ENCODE assay signal across 12 cellular contexts in the genomic region with DNA sequence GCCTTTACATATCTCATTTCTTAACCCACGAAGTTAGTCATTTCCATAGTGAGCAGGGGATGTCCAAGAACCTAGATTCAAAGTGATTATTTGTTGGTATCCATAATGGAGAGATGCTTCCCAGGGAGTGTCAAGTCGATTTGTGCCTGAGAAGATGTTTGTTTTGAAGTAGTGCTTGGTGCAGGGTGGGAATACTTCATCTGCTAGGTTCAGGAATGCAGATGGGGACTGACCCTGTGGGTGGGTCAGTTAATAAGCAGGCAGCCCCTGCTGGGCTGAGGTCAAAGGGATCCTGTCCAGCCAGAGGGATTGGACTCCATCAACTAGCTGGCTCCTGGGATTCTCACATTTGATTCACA. TPM values are rescaled to one million over a fixed set of nuclear protein-coding genes. Genes with fewer than 3 reads are reported as not detected.
DNase-seq lines count a peak whose midpoint lies in the region; ATAC-seq and TF ChIP-seq lines count a peak whose summit lies in the region.
"Had no signal": no experiment of that assay in that cellular context is flagged by ENCODE, and none has a peak within 500 bp of the region (broad histone marks: within the 10 kb centered on the region; RNA-seq: fewer than 3 reads in every experiment).

No MANE protein-coding gene starts in this region.

- no peak for ATAC-seq in GM19035 (IDR thresholded peaks at IDR 0.05; ENCODE audit: unreplicated experiment)

- TF ChIP-seq EP300 in tibial nerve (IDR thresholded peaks at IDR 0.05), result no peak

- H3K27ac ChIP-seq in RWPE1 (peak overlapping the region; percentile 96), tibial nerve (peak overlapping the region; percentile 3 to 85 (median 50))

- H3K4me3 Mint-ChIP-seq in dendritic cell treated with granulocyte-macrophage colony-stimulating factor and Interleukin-4, amounts not matched to agents 40 ng/mL and 50 ng/mL, for 4 days, result no peak overlapping the region
- H3K4me3 Mint-ChIP-seq in nephron progenitor cell, result no peak overlapping the region

- WGBS in tibial nerve, 2 donors, result 20 to 29% methylated on average over 2 of the region's 2 CpGs

- peaks cover 16% of the 10 kb centered on the region for H3K36me3 Mint-ChIP-seq in dendritic cell treated with granulocyte-macrophage colony-stimulating factor and Interleukin-4, amounts not matched to agents 40 ng/mL and 50 ng/mL, for 4 days (ENCODE audit: low read depth)
- peaks cover 44% of the 10 kb centered on the region for H3K36me3 Mint-ChIP-seq in nephron progenitor cell (ENCODE audit: low read depth)

- H3K27me3 Mint-ChIP-seq in dendritic cell treated with granulocyte-macrophage colony-stimulating factor and Interleukin-4, amounts not matched to agents 40 ng/mL and 50 ng/mL, for 4 days, result no peaks in the 10 kb centered on the region
- no peaks in the 10 kb centered on the region for H3K27me3 Mint-ChIP-seq in nephron progenitor cell (ENCODE audit: low read depth, poor library complexity)

- CTCF ChIA-PET in RWPE1 (lab: Yijun Ruan, JAX), result no interaction called here

- peaks cover 0 to 77% (median 43%) of the 10 kb centered on the region in 4 donors for H3K4me1 ChIP-seq in tibial nerve

- TF ChIP-seq CTCF in RWPE1 (conservative IDR thresholded peaks at IDR 0.05; ENCODE audit: low read depth), result no peak
- no peak for TF ChIP-seq CTCF in nephron progenitor cell (IDR thresholded peaks at IDR 0.05)
- no peak for TF ChIP-seq CTCF in tibial nerve (IDR thresholded peaks at IDR 0.05)

- peaks cover 29% of the 10 kb centered on the region for H3K4me1 Mint-ChIP-seq in dendritic cell treated with granulocyte-macrophage colony-stimulating factor and Interleukin-4, amounts not matched to agents 40 ng/mL and 50 ng/mL, for 4 days (ENCODE audit: low read depth)
- peaks cover 42% of the 10 kb centered on the region for H3K4me1 Mint-ChIP-seq in nephron progenitor cell

- intact Hi-C loops in dendritic cell treated with granulocyte-macrophage colony-stimulating factor and Interleukin-4, amounts not matched to agents 40 ng/mL and 50 ng/mL, for 4 days (cut with micrococcal nuclease), result no loop called here

- TF ChIP-seq POLR2A in tibial nerve (IDR thresholded peaks at IDR 0.05), result no peak

- H3K36me3 ChIP-seq in tibial nerve, result no peaks in the 10 kb centered on the region

- no peaks in the 10 kb centered on the region for H3K9me3 Mint-ChIP-seq in dendritic cell treated with granulocyte-macrophage colony-stimulating factor and Interleukin-4, amounts not matched to agents 40 ng/mL and 50 ng/mL, for 4 days
- no peaks in the 10 kb centered on the region for H3K9me3 Mint-ChIP-seq in nephron progenitor cell

- H3K9me3 ChIP-seq in tibial nerve, result no peaks in the 10 kb centered on the region

- POLR2A ChIA-PET in RWPE1 (lab: Yijun Ruan, JAX; ENCODE audit: low non-redundant PET), result no interaction called here

- no peak overlapping the region for H3K4me3 ChIP-seq in tibial nerve

- peak overlapping the region; percentile 50 for H3K27ac Mint-ChIP-seq in dendritic cell treated with granulocyte-macrophage colony-stimulating factor and Interleukin-4, amounts not matched to agents 40 ng/mL and 50 ng/mL, for 4 days
- H3K27ac Mint-ChIP-seq in nephron progenitor cell, result peak overlapping the region; percentile 93

- no peak for DNase-seq in RWPE1 (ENCODE audit: low spot score)
- DNase-seq in nephron progenitor cell, result no peak
- DNase-seq in tibial nerve (ENCODE audit: low spot score in 2 of 2), result no peak
- no peak for DNase-seq in NCI-H526 treated with DMSO at 0.1 percent for 48 hours (lab: John Stamatoyannopoulos, UW)
- no peak for DNase-seq in activated CD8-positive, alpha-beta memory T cell treated with anti-CD3 and anti-CD28 coated beads for 24 hours
- DNase-seq in activated naive CD4-positive, alpha-beta T cell treated with anti-CD3 and anti-CD28 coated beads, Interleukin-2, amount 50 U/mL, for 16 hours, result no peak
- DNase-seq: aorta; NCI-H510A; SIG-M5; stimulated activated CD4-positive, alpha-beta T cell treated with anti-CD3 and anti-CD28 coated beads, Interleukin-12 subunit alpha, Interleukin-12 subunit beta, amount 100 ng/mL, for 4 hours had no signal

- H3K27me3 ChIP-seq in tibial nerve, result no peaks in the 10 kb centered on the region

RNA-seq across cellular contexts. Expression of gene VILL, which starts 44.1 kb away (rescaled TPM):
- total RNA-seq in tibial nerve, result 10 to 100 TPM; 13.6 to 16.5 (median 15.3) TPM
